In genomic region chr4:1130318-1131186, GRCh38 we compare ENCODE assay signal across 8 cellular contexts. TPM values are rescaled to one million over a fixed set of nuclear protein-coding genes. Genes with fewer than 3 reads are reported as not detected.
DNase-seq lines count a peak whose midpoint lies in the region; ATAC-seq and TF ChIP-seq lines count a peak whose summit lies in the region.

No MANE protein-coding gene starts in this region.

- H3K9ac ChIP-seq in KMS-11, result no peak overlapping the region

- in situ Hi-C loops in Caki2 (cut with HindIII; ENCODE audit: low pct_unique_long_range_greater_than_20kb, low sequenced_read_pairs), result no loop called here

- peak; percentile 94 for TF ChIP-seq CTCF in KMS-11 (conservative IDR thresholded peaks at IDR 0.05; ENCODE audit: low read depth, low read length)
- TF ChIP-seq CTCF in psoas muscle (IDR thresholded peaks at IDR 0.05), result peak; percentile 99

- H3K27me3 ChIP-seq in KMS-11 (ENCODE audit: insufficient read depth, low read depth) (no peaks in the 10 kb centered on the region), psoas muscle (ENCODE audit: insufficient read depth in 3 of 3, low read length in 2 of 3) (no peaks in the 10 kb centered on the region), aorta (ENCODE audit: control insufficient read depth in 1 of 2, insufficient read depth in 2 of 2, low read length in 1 of 2) (no peaks in the 10 kb centered on the region)

- intact Hi-C loops in Right ventricle myocardium superior (cut with DNase I), result loop anchor here (5.0 to 10.0 kb wide), 3 partner anchors 137 to 394 kb away; partner anchors contain the start of gene UVSSA
- intact Hi-C loops in psoas muscle (cut with DNase I), result loop anchor here (2.0 to 10.0 kb wide), 4 partner anchors 138 to 504 kb away; no protein-coding TSS in a partner anchor
- intact Hi-C loops in aorta (cut with DNase I), result loop anchor here (1.0 to 10.0 kb wide), 3 partner anchors 114 to 222 kb away; partner anchors contain the start of gene CTBP1 (in 1 of the 2)

- no peaks in the 10 kb centered on the region for H3K36me3 ChIP-seq in KMS-11 (ENCODE audit: insufficient read depth)
- no peaks in the 10 kb centered on the region for H3K36me3 ChIP-seq in psoas muscle (ENCODE audit: insufficient read depth in 1 of 2, low read depth in 1 of 2)
- H3K36me3 ChIP-seq in aorta (ENCODE audit: control insufficient read depth in 1 of 2, insufficient read depth in 2 of 2, low read length in 1 of 2), result no peaks in the 10 kb centered on the region

- H3K4me1 ChIP-seq in KMS-11 (ENCODE audit: low read depth, poor library complexity, severe bottlenecking), result no peaks in the 10 kb centered on the region
- no peaks in the 10 kb centered on the region for H3K4me1 ChIP-seq in psoas muscle
- no peaks in the 10 kb centered on the region for H3K4me1 ChIP-seq in aorta (ENCODE audit: control insufficient read depth in 1 of 2, insufficient read depth in 2 of 2, low read length in 2 of 2)

- no peaks in the 10 kb centered on the region for H4K20me1 ChIP-seq in KMS-11 (ENCODE audit: insufficient read depth)

- H3K27ac ChIP-seq in KMS-11, result no peak overlapping the region
- no peak overlapping the region for H3K27ac ChIP-seq in psoas muscle
- H3K27ac ChIP-seq in aorta (ENCODE audit: low read depth in 1 of 2, low read length in 2 of 2), result no peak overlapping the region

- DNase-seq in Caki2 (ENCODE audit: low read depth), result peak; percentile 72
- DNase-seq in activated naive CD4-positive, alpha-beta T cell treated with anti-CD3 and anti-CD28 coated beads, Interleukin-2, amount 50 U/mL, for 16 hours, result peak; percentile 72
- peak; percentile 71 for DNase-seq in Right ventricle myocardium superior
- DNase-seq in psoas muscle, result peak; percentile 69 to 78
- peak; percentile 70 to 90 for DNase-seq in aorta

- H3K4me3 ChIP-seq in KMS-11 (IDR thresholded peaks at IDR 0.05; ENCODE audit: insufficient read depth, low read depth, low read length) (no peak overlapping the region), psoas muscle (no peak overlapping the region), aorta (ENCODE audit: low read length in 2 of 2) (no peak overlapping the region)

- H3K79me2 ChIP-seq in KMS-11 (ENCODE audit: insufficient read depth, low read depth), result no peaks in the 10 kb centered on the region

- WGBS in psoas muscle, 3 donors, result 19 to 23% (median 21%) methylated on average over 13 of the region's 13 CpGs
- 15 to 17% methylated on average over 13 of the region's 13 CpGs for WGBS in aorta, 2 donors

- ATAC-seq in GM19463 (IDR thresholded peaks at IDR 0.05; ENCODE audit: unreplicated experiment) (peak; percentile 50), SK-N-SH treated with all-trans-retinoic acid at 6 μM for 48 hours (peak; percentile 97), Right ventricle myocardium superior (ENCODE audit: poor library complexity) (peak; percentile 97), psoas muscle (peak; percentile 94 to 97 (median 96)), aorta (ENCODE audit: low FRiP score) (peak; percentile 96)

- no peak overlapping the region for H3K4me2 ChIP-seq in KMS-11

- H2AFZ ChIP-seq in KMS-11 (ENCODE audit: low read depth), result no peak overlapping the region

- H3K9me3 ChIP-seq in psoas muscle (no peaks in the 10 kb centered on the region), aorta (ENCODE audit: control insufficient read depth, low read length) (no peaks in the 10 kb centered on the region)

TF ChIP-seq in SK-N-SH treated with all-trans-retinoic acid at 6 μM for 48 hours, 23 proteins besides CTCF, POLR2A, EP300 and RAD21:
- TF ChIP-seq RARB (CRISPR knock-in tag; IDR thresholded peaks at IDR 0.05), result no peak
- TF ChIP-seq TSHZ2 (CRISPR knock-in tag; IDR thresholded peaks at IDR 0.05), result no peak
- TF ChIP-seq TOX (CRISPR knock-in tag; IDR thresholded peaks at IDR 0.05; ENCODE audit: borderline replicate concordance), result no peak
- TF ChIP-seq PATZ1 (CRISPR knock-in tag; IDR thresholded peaks at IDR 0.05; ENCODE audit: borderline replicate concordance), result peak; percentile 24; the same call in 1 of the 2 replicates
- no peak for TF ChIP-seq ARNTL (CRISPR knock-in tag; IDR thresholded peaks at IDR 0.05; ENCODE audit: borderline replicate concordance, low read depth)

RNA-seq across cellular contexts. Expression of gene RNF212, which starts 17.2 kb away (rescaled TPM):
- not detected in 2 replicates for total RNA-seq in Caki2 (2014; rRNA removed; shearing (Covaris generic); ENCODE audit: low replicate concordance)
- total RNA-seq in Right ventricle myocardium superior (0.30 TPM), psoas muscle (1 to 10 TPM in 1 of 4 donors, under 1 TPM in 3; 0.42 to 1.5 (median 0.69) TPM), aorta (1 to 10 TPM; 1.3 to 8.9 TPM)
- polyA plus RNA-seq in psoas muscle (under 1 TPM; 0.03 to 0.38 (median 0.31) TPM), aorta (under 1 TPM in 1 of 2 donors, not detected in 1; 0.74 TPM)

RNA-seq across cellular contexts. Expression of gene SPON2, which starts 41.8 kb away (rescaled TPM):
- 0.88 TPM in 1 of 2 replicates, not detected in the other for total RNA-seq in Caki2 (2014; rRNA removed; shearing (Covaris generic); ENCODE audit: low replicate concordance)
- total RNA-seq in Right ventricle myocardium superior, result 15.6 TPM
- 10 to 100 TPM in 1 of 4 donors, 1 to 10 TPM in 3; 6.8 to 18.5 (median 8.0) TPM for total RNA-seq in psoas muscle
- polyA plus RNA-seq in psoas muscle, result 1 to 10 TPM; 4.1 to 6.4 (median 6.2) TPM
- total RNA-seq in aorta, result 10 to 100 TPM in 1 of 2 donors, 1 to 10 TPM in 1; 5.7 to 40.8 TPM
- 1 to 10 TPM; 4.9 to 5.4 TPM for polyA plus RNA-seq in aorta
